In the genomic region with DNA sequence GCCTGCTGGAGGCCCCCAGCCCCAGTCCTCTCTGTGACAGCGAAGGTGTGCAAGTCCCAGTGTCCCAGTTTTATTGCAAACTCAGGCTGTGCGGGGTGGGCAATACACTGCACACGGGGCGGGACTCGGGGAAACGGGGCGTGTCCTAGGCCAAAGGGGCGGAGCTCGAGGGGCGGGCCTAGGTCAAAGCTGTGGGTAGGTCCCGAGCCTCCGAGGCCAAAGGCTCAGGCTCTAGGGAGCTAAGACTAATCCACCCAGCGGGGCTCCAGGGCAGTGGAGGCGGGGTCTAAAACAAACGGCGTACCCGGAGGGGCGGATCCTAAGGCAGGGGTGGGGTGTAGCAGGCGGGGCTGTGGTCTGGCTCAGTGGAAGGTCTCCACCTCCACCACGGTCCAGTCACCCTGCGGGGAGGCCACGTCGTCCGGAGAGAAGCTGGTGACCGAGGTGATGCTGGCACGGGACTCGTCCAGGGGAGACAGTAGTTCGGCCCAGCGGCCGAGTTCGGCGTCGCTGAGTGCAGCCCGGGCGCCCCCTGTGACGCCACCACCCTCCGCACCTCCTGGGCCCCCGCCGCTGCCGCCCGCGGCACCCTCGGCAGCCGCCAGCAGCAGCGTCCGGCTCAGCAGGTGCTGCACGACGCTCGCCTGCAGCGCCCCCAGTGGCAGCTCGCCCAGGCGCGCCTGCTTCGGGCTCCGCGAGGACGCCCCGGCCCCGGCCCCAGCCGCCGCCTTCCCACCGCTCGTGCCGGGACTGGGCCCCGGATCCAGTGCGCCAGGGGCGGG, we compare ENCODE assay signal across 8 cellular contexts. TPM values are rescaled to one million over a fixed set of nuclear protein-coding genes. Genes with fewer than 3 reads are reported as not detected.
DNase-seq lines count a peak whose midpoint lies in the region; ATAC-seq and TF ChIP-seq lines count a peak whose summit lies in the region.

No MANE protein-coding gene starts in this region.

- TF ChIP-seq CTCF in heart left ventricle (IDR thresholded peaks at IDR 0.05) (peak; percentile 51 to 88 (median 80)), prostate gland (IDR thresholded peaks at IDR 0.05) (peak; percentile 77 to 94 (median 86))

- peak overlapping the region; percentile 59 for H3K27ac Mint-ChIP-seq in activated naive CD4-positive, alpha-beta T cell treated with anti-CD3 and anti-CD28 coated beads for 36 hours

- H3K36me3 ChIP-seq in ACC112 (ENCODE audit: insufficient read depth, low read length) (no peaks in the 10 kb centered on the region), heart left ventricle (peaks cover 0 to 3% (median 0%) of the 10 kb centered on the region in 9 donors), prostate gland (no peaks in the 10 kb centered on the region)

- no peaks in the 10 kb centered on the region for H3K4me1 ChIP-seq in ACC112 (ENCODE audit: control insufficient read depth, insufficient read depth, low read length, unreplicated experiment)
- H3K4me1 ChIP-seq in heart left ventricle = peaks cover 4 to 45% (median 21%) of the 10 kb centered on the region in 12 donors
- no peaks in the 10 kb centered on the region for H3K4me1 ChIP-seq in prostate gland (replicated peaks)

- ATAC-seq in GM18907 (IDR thresholded peaks at IDR 0.05; ENCODE audit: unreplicated experiment) (peak; percentile 58), HG03139 (IDR thresholded peaks at IDR 0.05; ENCODE audit: unreplicated experiment) (peak; percentile 46), heart left ventricle (peak in 3 of 4 donors; percentile 43 to 76 (median 60))

- H3K4me3 ChIP-seq in ACC112 (ENCODE audit: low read depth, low read length) = peak overlapping the region; percentile 68
- peak overlapping the region; percentile 21 to 58 (median 48) for H3K4me3 ChIP-seq in heart left ventricle
- peak overlapping the region; percentile 34 to 39 for H3K4me3 ChIP-seq in prostate gland

- intact Hi-C loops in activated naive CD4-positive, alpha-beta T cell treated with anti-CD3 and anti-CD28 coated beads for 36 hours (cut with micrococcal nuclease) = loop anchor here (1.0 to 10.0 kb wide), 3 partner anchors 34 to 136 kb away; a partner anchor contains a TSS
- intact Hi-C loops in heart left ventricle (cut with DNase I) = loop anchor here in 1 of 10 donors (5.0 kb wide), 1 partner anchor 33 kb away; a partner anchor contains a TSS
- intact Hi-C loops in prostate gland (cut with DNase I) = no loop called here

- DNase-seq in SIG-M5 (lab: John Stamatoyannopoulos, UW) (peak; percentile 43), heart left ventricle (peak; percentile 51 to 82 (median 72)), prostate gland (ENCODE audit: low spot score) (peak; percentile 44), ureter (ENCODE audit: low spot score) (peak; percentile 66)
- DNase-seq in activated naive CD4-positive, alpha-beta T cell treated with anti-CD3 and anti-CD28 coated beads for 36 hours = peak; percentile 82

- no peaks in the 10 kb centered on the region for H3K9me3 ChIP-seq in heart left ventricle
- H3K9me3 ChIP-seq in prostate gland = no peaks in the 10 kb centered on the region

- no peaks in the 10 kb centered on the region for H3K9me3 Mint-ChIP-seq in activated naive CD4-positive, alpha-beta T cell treated with anti-CD3 and anti-CD28 coated beads for 36 hours

- 1 to 5% (median 2%) methylated on average over 30 to 67 of the region's 67 CpGs for WGBS in heart left ventricle, 4 donors
- WGBS in prostate gland = 10% methylated on average over 38 of the region's 67 CpGs

- peak overlapping the region; percentile 68 for H3K4me3 Mint-ChIP-seq in activated naive CD4-positive, alpha-beta T cell treated with anti-CD3 and anti-CD28 coated beads for 36 hours

- peaks cover 46% of the 10 kb centered on the region for H3K4me1 Mint-ChIP-seq in activated naive CD4-positive, alpha-beta T cell treated with anti-CD3 and anti-CD28 coated beads for 36 hours (ENCODE audit: low read depth)

- CTCF ChIA-PET in activated naive CD4-positive, alpha-beta T cell treated with anti-CD3 and anti-CD28 coated beads for 36 hours (lab: Charles Lee) = interaction anchor here (0.7 to 2.1 kb wide), 24 partner anchors 8 to 301 kb away, joined by 3 to 14 read pairs (median 4); a partner anchor contains a TSS

- H3K27me3 Mint-ChIP-seq in activated naive CD4-positive, alpha-beta T cell treated with anti-CD3 and anti-CD28 coated beads for 36 hours (ENCODE audit: low read depth) = peaks cover 35% of the 10 kb centered on the region

- H3K27me3 ChIP-seq in ACC112 (ENCODE audit: insufficient read depth, low read length) = peaks cover 13% of the 10 kb centered on the region
- H3K27me3 ChIP-seq in heart left ventricle = peaks cover 8 to 58% (median 22%) of the 10 kb centered on the region in 9 donors
- H3K27me3 ChIP-seq in prostate gland (replicated peaks; ENCODE audit: insufficient read depth) = no peaks in the 10 kb centered on the region

- no peaks in the 10 kb centered on the region for H3K36me3 Mint-ChIP-seq in activated naive CD4-positive, alpha-beta T cell treated with anti-CD3 and anti-CD28 coated beads for 36 hours (ENCODE audit: low read depth)

- peak overlapping the region; percentile 38 for H2AFZ ChIP-seq in ACC112 (ENCODE audit: low read length, unreplicated experiment)

- H3K79me2 ChIP-seq in ACC112 (ENCODE audit: control insufficient read depth, insufficient read depth, low read length, unreplicated experiment) = no peaks in the 10 kb centered on the region

- H3K27ac ChIP-seq in ACC112 (ENCODE audit: low read depth, low read length) = no peak overlapping the region
- peak overlapping the region in 4 of 12 donors; percentile 24 to 55 (median 36) for H3K27ac ChIP-seq in heart left ventricle
- peak overlapping the region; percentile 81 to 82 for H3K27ac ChIP-seq in prostate gland

- peak in 1 of 2 donors; percentile 12 for TF ChIP-seq POLR2A in heart left ventricle (IDR thresholded peaks at IDR 0.05)
- no peak for TF ChIP-seq POLR2A in prostate gland (IDR thresholded peaks at IDR 0.05)

RNA-seq across cellular contexts. Expression of a gene that starts 5.3 kb away (rescaled TPM):
- under 1 TPM; 0.07 to 0.12 TPM for total RNA-seq in activated naive CD4-positive, alpha-beta T cell treated with anti-CD3 and anti-CD28 coated beads for 36 hours
- total RNA-seq in heart left ventricle = under 1 TPM in 5 of 9 donors, not detected in 4; 0.07 to 0.27 (median 0.11) TPM
- under 1 TPM; 0.01 to 0.04 TPM for polyA plus RNA-seq in heart left ventricle
- 1 to 10 TPM; 2.2 to 4.2 TPM for total RNA-seq in prostate gland
- 2.0 TPM for total RNA-seq in ureter

RNA-seq across cellular contexts. Expression of a gene that starts 19.4 kb away (rescaled TPM):
- total RNA-seq in activated naive CD4-positive, alpha-beta T cell treated with anti-CD3 and anti-CD28 coated beads for 36 hours = not detected
- total RNA-seq in heart left ventricle (1 to 10 TPM in 4 of 9 donors, under 1 TPM in 5; 0.17 to 2.2 (median 1.00) TPM), prostate gland (10 to 100 TPM in 1 of 2 donors, 1 to 10 TPM in 1; 4.8 to 11.7 TPM), ureter (8.5 TPM)
- 1 to 10 TPM in 1 of 2 donors, under 1 TPM in 1; 0.27 to 2.6 TPM for polyA plus RNA-seq in heart left ventricle

RNA-seq across cellular contexts. Expression of a gene that starts 34.8 kb away (rescaled TPM):
- total RNA-seq in activated naive CD4-positive, alpha-beta T cell treated with anti-CD3 and anti-CD28 coated beads for 36 hours = 10 to 100 TPM; 39.1 to 39.8 TPM
- 10 to 100 TPM; 11.6 to 26.6 (median 23.5) TPM for total RNA-seq in heart left ventricle
- 10 to 100 TPM; 22.2 to 35.5 TPM for polyA plus RNA-seq in heart left ventricle
- 10 to 100 TPM; 21.6 to 45.2 TPM for total RNA-seq in prostate gland
- total RNA-seq in ureter = 35.1 TPM

RNA-seq across cellular contexts. Expression of a gene that starts 38.8 kb away (rescaled TPM):
- total RNA-seq in activated naive CD4-positive, alpha-beta T cell treated with anti-CD3 and anti-CD28 coated beads for 36 hours = 1 to 10 TPM; 5.2 TPM
- total RNA-seq in heart left ventricle (10 to 100 TPM; 18.2 to 41.9 (median 22.1) TPM), prostate gland (10 to 100 TPM; 24.0 to 25.7 TPM), ureter (15.9 TPM)
- polyA plus RNA-seq in heart left ventricle = 10 to 100 TPM; 20.5 to 34.7 TPM

RNA-seq across cellular contexts. Expression of a gene that starts 45.8 kb away (rescaled TPM):
- 1 to 10 TPM; 1.7 to 3.7 TPM for total RNA-seq in activated naive CD4-positive, alpha-beta T cell treated with anti-CD3 and anti-CD28 coated beads for 36 hours
- total RNA-seq in heart left ventricle (10 to 100 TPM in 2 of 9 donors, 1 to 10 TPM in 7; 3.6 to 41.2 (median 8.0) TPM), prostate gland (1 to 10 TPM in 1 of 2 donors, not detected in 1; 3.2 TPM), ureter (2.2 TPM)
- 1 to 10 TPM in 1 of 2 donors, under 1 TPM in 1; 0.76 to 3.5 TPM for polyA plus RNA-seq in heart left ventricle
